7 cellular contexts compared by ENCODE assay signal in genomic region chr5:132506094-132506692, GRCh38. TPM values are rescaled to one million over a fixed set of nuclear protein-coding genes. Genes with fewer than 3 reads are reported as not detected.
DNase-seq lines count a peak whose midpoint lies in the region; ATAC-seq and TF ChIP-seq lines count a peak whose summit lies in the region.

No MANE protein-coding gene starts in this region.

- H3K27me3 Mint-ChIP-seq in endodermal cell (ENCODE audit: insufficient read depth) (no peaks in the 10 kb centered on the region), naive B cell (peaks cover 0 to 8% (median 0%) of the 10 kb centered on the region in 3 donors)

- CTCF ChIA-PET in HEK293 (lab: Yijun Ruan, JAX) = interaction anchor here (0.6 to 3.2 kb wide), 17 partner anchors 9 to 464 kb away, joined by 3 to 19 read pairs (median 4); partner anchors contain the start of genes CCNI2, IL4 and IRF1
- CTCF ChIA-PET in PC-9 (lab: Charles Lee) = interaction anchor here (0.9 kb wide), 1 partner anchor 120 kb away, joined by 3 read pairs; no protein-coding TSS in a partner anchor

- H3K9ac ChIP-seq in endodermal cell (ENCODE audit: extremely low read depth, low read length, poor library complexity, severe bottlenecking) = no peak overlapping the region

- H3F3A ChIP-seq in PC-9 (ENCODE audit: insufficient read depth, low read depth) = peaks cover 25% of the 10 kb centered on the region

- H3K27ac Mint-ChIP-seq in endodermal cell (no peak overlapping the region), naive B cell (no peak overlapping the region)

- H3K4me1 Mint-ChIP-seq in endodermal cell = peaks cover 10% of the 10 kb centered on the region
- peaks cover 4 to 15% (median 5%) of the 10 kb centered on the region in 3 donors for H3K4me1 Mint-ChIP-seq in naive B cell

- no peak overlapping the region for H3K27ac ChIP-seq in HEK293 (ENCODE audit: extremely low read depth, low read depth, low read length)
- no peak overlapping the region for H3K27ac ChIP-seq in PC-9
- H3K27ac ChIP-seq in endodermal cell (ENCODE audit: low read depth, low read length) = no peak overlapping the region

- H3K9me3 Mint-ChIP-seq in endodermal cell (peaks cover 3% of the 10 kb centered on the region), naive B cell (peaks cover 0 to 5% (median 0%) of the 10 kb centered on the region in 7 donors)

- no peaks in the 10 kb centered on the region for H3K27me3 ChIP-seq in PC-9 (ENCODE audit: insufficient read depth, low read depth)
- H3K27me3 ChIP-seq in endodermal cell (ENCODE audit: control insufficient read depth, insufficient read depth, low read length, poor library complexity, severe bottlenecking) = no peaks in the 10 kb centered on the region

- H3K4me3 Mint-ChIP-seq in endodermal cell (no peak overlapping the region), naive B cell (no peak overlapping the region)

- DNase-seq in GM12864 (ENCODE audit: low read depth) = no peak
- DNase-seq in PC-9 = no peak
- no peak for DNase-seq in endodermal cell
- no peak for DNase-seq in naive B cell
- no peak for DNase-seq in stimulated activated CD4-positive, alpha-beta T cell treated with anti-CD3 and anti-CD28 coated beads, Interleukin-1b, Interleukin-23, amount 100 ng/mL, for 48 hours

- POLR2A ChIA-PET in HEK293 (lab: Yijun Ruan, JAX) = interaction anchor here (0.6 kb wide), 1 partner anchor 15 kb away, joined by 5 read pairs; the partner anchor contains the start of gene IRF1
- POLR2A ChIA-PET in PC-9 (lab: Charles Lee; ENCODE audit: unreplicated experiment) = interaction anchor here (0.8 kb wide), 1 partner anchor 27 kb away, joined by 4 read pairs; no protein-coding TSS in a partner anchor

- no peak overlapping the region for H2AFZ ChIP-seq in PC-9

- 73% methylated on average over 1 of the region's 1 CpG; no CpG with 5 or more reads in 1 of the 2 experiments for WGBS in endodermal cell (ENCODE audit: insufficient coverage in 1 of 2, insufficient read length in 1 of 2), 2 experiments

- H3K9me3 ChIP-seq in HEK293 (ENCODE audit: control insufficient read depth, insufficient read depth, low read depth, low read length) (no peaks in the 10 kb centered on the region), PC-9 (ENCODE audit: insufficient read depth, low read depth) (peaks cover 1% of the 10 kb centered on the region), endodermal cell (ENCODE audit: control insufficient read depth, low read length) (no peaks in the 10 kb centered on the region)

- H3K4me1 ChIP-seq in HEK293 (ENCODE audit: control insufficient read depth, insufficient read depth, low read length) (no peaks in the 10 kb centered on the region), PC-9 (replicated peaks; ENCODE audit: insufficient read depth) (peaks cover 15% of the 10 kb centered on the region), endodermal cell (ENCODE audit: control insufficient read depth, insufficient read depth, low read length) (no peaks in the 10 kb centered on the region)

- H3K4me2 ChIP-seq in PC-9 = no peak overlapping the region

- BruUV-seq in PC-9 (replicated peaks; lab: Mats Ljungman, UMichigan) = no TSS peak

- intact Hi-C loops in PC-9 (cut with micrococcal nuclease; ENCODE audit: unreplicated experiment) = no loop called here

- no peaks in the 10 kb centered on the region for H3K36me3 ChIP-seq in HEK293 (ENCODE audit: control insufficient read depth in 2 of 2, insufficient read depth in 1 of 2, low read length in 2 of 2)
- no peaks in the 10 kb centered on the region for H3K36me3 ChIP-seq in PC-9 (ENCODE audit: low read depth)
- no peaks in the 10 kb centered on the region for H3K36me3 ChIP-seq in endodermal cell (ENCODE audit: control insufficient read depth, insufficient read depth, low read length)

- H3K4me3 ChIP-seq in GM12864 (ENCODE audit: low read depth, low read length) (no peak overlapping the region), HEK293 (ENCODE audit: low read depth, low read length) (no peak overlapping the region), PC-9 (no peak overlapping the region), endodermal cell (ENCODE audit: low read length) (no peak overlapping the region)

- H3K79me2 ChIP-seq in PC-9 (ENCODE audit: low read depth) = no peaks in the 10 kb centered on the region

- H3K9me2 ChIP-seq in PC-9 (ENCODE audit: insufficient read depth) = no peaks in the 10 kb centered on the region

- H3K36me3 Mint-ChIP-seq in endodermal cell (ENCODE audit: low read depth) (no peaks in the 10 kb centered on the region), naive B cell (no peaks in the 10 kb centered on the region)

- TF ChIP-seq CTCF in GM12864 (IDR thresholded peaks at IDR 0.05; ENCODE audit: low read depth, low read length, missing control alignments) = peak; percentile 71
- peak; percentile 46; the same call in 1 of the 2 replicates for TF ChIP-seq CTCF in HEK293 (tag by site-specific recombination; IDR thresholded peaks at IDR 0.05)
- TF ChIP-seq CTCF in PC-9 (conservative IDR thresholded peaks at IDR 0.05) = peak; percentile 54
- TF ChIP-seq CTCF in endodermal cell (conservative IDR thresholded peaks at IDR 0.05) = peak; percentile 70

- H4K20me1 ChIP-seq in PC-9 (ENCODE audit: insufficient read depth) = no peaks in the 10 kb centered on the region

- ATAC-seq in naive B cell (ENCODE audit: low read depth in 2 of 2) (peak; percentile 34 to 42), HG02759 (IDR thresholded peaks at IDR 0.05; ENCODE audit: unreplicated experiment) (no peak)

TF ChIP-seq in HEK293, 187 proteins besides CTCF, POLR2A, EP300 and RAD21:
- TF ChIP-seq ZNF416 (tag by site-specific recombination; IDR thresholded peaks at IDR 0.05) (no peak), GLI2 (tag by site-specific recombination; IDR thresholded peaks at IDR 0.05; ENCODE audit: borderline replicate concordance, low read depth) (no peak), ZNF280C (tag by site-specific recombination; IDR thresholded peaks at IDR 0.05) (no peak), ZFHX2 (tag by site-specific recombination; conservative IDR thresholded peaks at IDR 0.05) (no peak), ZNF654 (tag by site-specific recombination; IDR thresholded peaks at IDR 0.05; ENCODE audit: low read depth) (peak; percentile 17; the same call in 1 of the 2 replicates), ZNF660 (tag by site-specific recombination; IDR thresholded peaks at IDR 0.05) (0 out of 2 replicates have a peak, but pooled peaks have one; percentile 19)
TF ChIP-seq in HEK293: peak in this region for 2.

RNA-seq across cellular contexts. Expression of gene IRF1, which starts 15.6 kb away (rescaled TPM):
- total RNA-seq in PC-9 (2021) (27.1 and 38.9 TPM in 2 replicates), endodermal cell (1 to 10 TPM; 5.6 to 7.3 TPM)
- 2.2 TPM for polyA plus RNA-seq in endodermal cell (2013, experiment 1 of 2)
- polyA plus RNA-seq in endodermal cell (2013, experiment 2 of 2) = 4.5 TPM
- polyA plus RNA-seq in naive B cell (ENCODE audit: low read depth in 6 of 6) = 100 to 1,000 TPM; 228 to 332 (median 296) TPM

RNA-seq across cellular contexts. Expression of gene IL5, which starts 37.1 kb away (rescaled TPM):
- not detected in 2 replicates for total RNA-seq in PC-9 (2021)
- total RNA-seq in endodermal cell = not detected
- not detected for polyA plus RNA-seq in endodermal cell (2013, experiment 1 of 2)
- polyA plus RNA-seq in endodermal cell (2013, experiment 2 of 2) = not detected
- polyA plus RNA-seq in naive B cell (ENCODE audit: low read depth in 6 of 6) = not detected

RNA-seq across cellular contexts. Expression of gene RAD50, which starts 50.6 kb away (rescaled TPM):
- total RNA-seq in PC-9 (2021) (33.9 and 42.2 TPM in 2 replicates), endodermal cell (10 to 100 TPM; 49.7 to 50.7 TPM)
- 25.1 TPM for polyA plus RNA-seq in endodermal cell (2013, experiment 1 of 2)
- 29.1 TPM for polyA plus RNA-seq in endodermal cell (2013, experiment 2 of 2)
- 10 to 100 TPM; 10.1 to 33.5 (median 19.9) TPM for polyA plus RNA-seq in naive B cell (ENCODE audit: low read depth in 6 of 6)
